1 cellular context compared by ENCODE assay signal in genomic region chr10:75159519-75159918, GRCh38.
TF ChIP-seq lines count a peak whose summit lies in the region.

No MANE protein-coding gene starts in this region.

TF ChIP-seq in SK-N-SH, 30 proteins besides CTCF, POLR2A, EP300 and RAD21 (continued from another document):
- no peak for TF ChIP-seq MAX (IDR thresholded peaks at IDR 0.05; ENCODE audit: low read depth)
- no peak for TF ChIP-seq EZH2phosphoT487 (IDR thresholded peaks at IDR 0.05; ENCODE audit: borderline replicate concordance, low read depth)
- TF ChIP-seq IRF3 (IDR thresholded peaks at IDR 0.05; ENCODE audit: low read depth, low read length) = no peak
